Comparison of ENCODE assay signal across 15 cellular contexts in the genomic region with DNA sequence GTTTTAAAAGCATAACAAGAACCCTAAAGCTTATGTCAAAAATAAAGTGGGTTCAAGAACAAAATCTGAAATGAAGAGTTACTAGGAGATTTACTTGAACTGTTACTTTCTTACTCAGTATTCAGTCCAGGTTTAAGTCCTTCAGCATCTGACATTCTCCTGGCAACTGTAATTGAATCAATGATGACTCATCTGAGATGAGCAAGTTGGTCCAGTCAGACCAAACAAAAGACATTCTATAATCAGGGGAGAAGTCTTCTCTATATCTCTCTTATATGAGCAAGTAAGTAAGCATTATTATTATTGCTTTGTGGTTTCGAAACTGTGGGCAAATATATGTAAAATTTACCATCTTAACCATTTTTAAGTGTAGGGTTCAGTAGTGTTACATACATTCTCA. TPM values are rescaled to one million over a fixed set of nuclear protein-coding genes. Genes with fewer than 3 reads are reported as not detected.
DNase-seq lines count a peak whose midpoint lies in the region; ATAC-seq and TF ChIP-seq lines count a peak whose summit lies in the region.
"Had no signal": no experiment of that assay in that cellular context is flagged by ENCODE, and none has a peak within 500 bp of the region (broad histone marks: within the 10 kb centered on the region; RNA-seq: fewer than 3 reads in every experiment).

No MANE protein-coding gene starts in this region.

- ATAC-seq in activated CD4-positive, alpha-beta T cell treated with anti-CD3 and anti-CD28 coated beads for 36 hours: peak; percentile 51
- ATAC-seq in SK-N-SH treated with all-trans-retinoic acid at 6 μM for 48 hours: peak; percentile 99
- ATAC-seq in WTC11: no peak
- no peak for ATAC-seq in naive thymus-derived CD8-positive, alpha-beta T cell

- CTCF ChIA-PET in activated CD4-positive, alpha-beta T cell treated with anti-CD3 and anti-CD28 coated beads for 36 hours (lab: Charles Lee): interaction anchor here (0.9 kb wide), 1 partner anchor 23 kb away, joined by 4 read pairs; no protein-coding TSS in a partner anchor
- CTCF ChIA-PET in activated CD4-positive, alpha-beta T cell treated with anti-CD3 and anti-CD28 coated beads, Interleukin-2, amount 10 ng/mL, durations not matched to agents 7 days and 5 days (lab: Charles Lee): no interaction called here
- CTCF ChIA-PET in WTC11 (lab: Charles Lee): no interaction called here

- no peak overlapping the region for H3K4me3 ChIP-seq in fibroblast of pulmonary artery (replicated peaks; ENCODE audit: low read depth, low read length)
- H3K4me3 ChIP-seq: HAP-1, SJCRH30, stomach had no signal

- intact Hi-C loops in activated CD4-positive, alpha-beta T cell treated with anti-CD3 and anti-CD28 coated beads for 36 hours (cut with DNase I, micrococcal nuclease): no loop called here

- POLR2A ChIA-PET in activated CD4-positive, alpha-beta T cell treated with anti-CD3 and anti-CD28 coated beads for 36 hours (lab: Charles Lee): no interaction called here
- POLR2A ChIA-PET in activated CD4-positive, alpha-beta T cell treated with anti-CD3 and anti-CD28 coated beads, Interleukin-2, amount 10 ng/mL, durations not matched to agents 7 days and 5 days (lab: Charles Lee): no interaction called here
- POLR2A ChIA-PET in WTC11 (lab: Charles Lee): no interaction called here
- POLR2A ChIA-PET in naive thymus-derived CD8-positive, alpha-beta T cell (lab: Charles Lee): no interaction called here

- H3K36me3 Mint-ChIP-seq in activated CD4-positive, alpha-beta T cell treated with anti-CD3 and anti-CD28 coated beads for 36 hours (ENCODE audit: low read depth): peaks cover 4% of the 10 kb centered on the region
- H3K36me3 Mint-ChIP-seq in activated CD4-positive, alpha-beta T cell treated with anti-CD3 and anti-CD28 coated beads, Interleukin-2, amount 10 ng/mL, durations not matched to agents 7 days and 5 days (ENCODE audit: low read depth): no peaks in the 10 kb centered on the region
- peaks cover 16% of the 10 kb centered on the region for H3K36me3 Mint-ChIP-seq in WTC11
- no peaks in the 10 kb centered on the region for H3K36me3 Mint-ChIP-seq in T-helper 2 cell treated with Interferon-gamma antibody and Interleukin-4, amounts not matched to agents 5 μg/mL and 100 μg/mL, for 36 hours (ENCODE audit: low read depth)
- peaks cover 5 to 29% (median 15%) of the 10 kb centered on the region in 3 donors for H3K36me3 Mint-ChIP-seq in naive thymus-derived CD8-positive, alpha-beta T cell

- H3K4me1 Mint-ChIP-seq in activated CD4-positive, alpha-beta T cell treated with anti-CD3 and anti-CD28 coated beads for 36 hours: no peaks in the 10 kb centered on the region
- H3K4me1 Mint-ChIP-seq in activated CD4-positive, alpha-beta T cell treated with anti-CD3 and anti-CD28 coated beads, Interleukin-2, amount 10 ng/mL, durations not matched to agents 7 days and 5 days: no peaks in the 10 kb centered on the region
- no peaks in the 10 kb centered on the region for H3K4me1 Mint-ChIP-seq in WTC11
- no peaks in the 10 kb centered on the region for H3K4me1 Mint-ChIP-seq in T-helper 2 cell treated with Interferon-gamma antibody and Interleukin-4, amounts not matched to agents 5 μg/mL and 100 μg/mL, for 36 hours (ENCODE audit: low read depth)
- H3K4me1 Mint-ChIP-seq in naive thymus-derived CD8-positive, alpha-beta T cell: no peaks in the 10 kb centered on the region

- peaks cover 3% of the 10 kb centered on the region for H3K27me3 Mint-ChIP-seq in activated CD4-positive, alpha-beta T cell treated with anti-CD3 and anti-CD28 coated beads for 36 hours
- peaks cover 2% of the 10 kb centered on the region for H3K27me3 Mint-ChIP-seq in activated CD4-positive, alpha-beta T cell treated with anti-CD3 and anti-CD28 coated beads, Interleukin-2, amount 10 ng/mL, durations not matched to agents 7 days and 5 days
- H3K27me3 Mint-ChIP-seq in WTC11 (ENCODE audit: low read depth): no peaks in the 10 kb centered on the region
- H3K27me3 Mint-ChIP-seq in T-helper 2 cell treated with Interferon-gamma antibody and Interleukin-4, amounts not matched to agents 5 μg/mL and 100 μg/mL, for 36 hours (ENCODE audit: low read depth): no peaks in the 10 kb centered on the region
- peaks cover 0 to 10% (median 2%) of the 10 kb centered on the region in 5 donors for H3K27me3 Mint-ChIP-seq in naive thymus-derived CD8-positive, alpha-beta T cell

- no peaks in the 10 kb centered on the region for H3K9me3 Mint-ChIP-seq in activated CD4-positive, alpha-beta T cell treated with anti-CD3 and anti-CD28 coated beads for 36 hours (ENCODE audit: low read depth)
- no peaks in the 10 kb centered on the region for H3K9me3 Mint-ChIP-seq in activated CD4-positive, alpha-beta T cell treated with anti-CD3 and anti-CD28 coated beads, Interleukin-2, amount 10 ng/mL, durations not matched to agents 7 days and 5 days
- H3K9me3 Mint-ChIP-seq in WTC11: peaks cover 25% of the 10 kb centered on the region
- no peaks in the 10 kb centered on the region for H3K9me3 Mint-ChIP-seq in T-helper 2 cell treated with Interferon-gamma antibody and Interleukin-4, amounts not matched to agents 5 μg/mL and 100 μg/mL, for 36 hours
- peaks cover 0 to 8% (median 0%) of the 10 kb centered on the region in 9 donors for H3K9me3 Mint-ChIP-seq in naive thymus-derived CD8-positive, alpha-beta T cell

- no peak overlapping the region for H3K4me3 Mint-ChIP-seq in activated CD4-positive, alpha-beta T cell treated with anti-CD3 and anti-CD28 coated beads for 36 hours
- H3K4me3 Mint-ChIP-seq in activated CD4-positive, alpha-beta T cell treated with anti-CD3 and anti-CD28 coated beads, Interleukin-2, amount 10 ng/mL, durations not matched to agents 7 days and 5 days: no peak overlapping the region
- no peak overlapping the region for H3K4me3 Mint-ChIP-seq in WTC11
- H3K4me3 Mint-ChIP-seq in T-helper 2 cell treated with Interferon-gamma antibody and Interleukin-4, amounts not matched to agents 5 μg/mL and 100 μg/mL, for 36 hours: no peak overlapping the region
- H3K4me3 Mint-ChIP-seq in naive thymus-derived CD8-positive, alpha-beta T cell: no peak overlapping the region

- TF ChIP-seq CTCF in fibroblast of pulmonary artery (IDR thresholded peaks at IDR 0.05; ENCODE audit: low read length, missing control alignments) (no peak), WTC11 (IDR thresholded peaks at IDR 0.05) (no peak)

- DNase-seq in activated CD4-positive, alpha-beta T cell treated with anti-CD3 and anti-CD28 coated beads for 36 hours: no peak
- no peak for DNase-seq in activated CD4-positive, alpha-beta T cell treated with anti-CD3 and anti-CD28 coated beads, Interleukin-2, amount 10 ng/mL, durations not matched to agents 7 days and 5 days
- peak; percentile 30 for DNase-seq in fibroblast of pulmonary artery (ENCODE audit: low read depth)
- peak; percentile 23 for DNase-seq in stromal cell of bone marrow (ENCODE audit: low read depth)
- DNase-seq in WTC11 (ENCODE audit: low spot score): no peak
- DNase-seq in T-helper 2 cell treated with Interferon-gamma antibody and Interleukin-4, amounts not matched to agents 5 μg/mL and 100 μg/mL, for 36 hours (ENCODE audit: low spot score): no peak
- DNase-seq in naive thymus-derived CD8-positive, alpha-beta T cell: no peak
- DNase-seq: activated gamma-delta T cell treated with Interleukin-2 at 50 U/mL for 16 hours; central memory CD4-positive, alpha-beta T cell; NCI-H2107; SJCRH30; small intestine; stomach had no signal

- no peak overlapping the region for H3K27ac Mint-ChIP-seq in activated CD4-positive, alpha-beta T cell treated with anti-CD3 and anti-CD28 coated beads for 36 hours
- no peak overlapping the region for H3K27ac Mint-ChIP-seq in activated CD4-positive, alpha-beta T cell treated with anti-CD3 and anti-CD28 coated beads, Interleukin-2, amount 10 ng/mL, durations not matched to agents 7 days and 5 days
- H3K27ac Mint-ChIP-seq in WTC11: no peak overlapping the region
- H3K27ac Mint-ChIP-seq in T-helper 2 cell treated with Interferon-gamma antibody and Interleukin-4, amounts not matched to agents 5 μg/mL and 100 μg/mL, for 36 hours: no peak overlapping the region
- H3K27ac Mint-ChIP-seq in naive thymus-derived CD8-positive, alpha-beta T cell: no peak overlapping the region

TF ChIP-seq in SK-N-SH treated with all-trans-retinoic acid at 6 μM for 48 hours, 23 proteins besides CTCF, POLR2A, EP300 and RAD21 (continues in another document):
- peak; percentile 25; the same call in 1 of the 2 replicates for TF ChIP-seq ISL1 (CRISPR knock-in tag; IDR thresholded peaks at IDR 0.05)
- TF ChIP-seq GLIS3 (CRISPR knock-in tag; IDR thresholded peaks at IDR 0.05): no peak

TF ChIP-seq in WTC11, 78 proteins besides CTCF, POLR2A, EP300 and RAD21 (continues in another document):
- TF ChIP-seq ATF1 (CRISPR knock-in tag; IDR thresholded peaks at IDR 0.05): no peak
- TF ChIP-seq, protein P1, sequence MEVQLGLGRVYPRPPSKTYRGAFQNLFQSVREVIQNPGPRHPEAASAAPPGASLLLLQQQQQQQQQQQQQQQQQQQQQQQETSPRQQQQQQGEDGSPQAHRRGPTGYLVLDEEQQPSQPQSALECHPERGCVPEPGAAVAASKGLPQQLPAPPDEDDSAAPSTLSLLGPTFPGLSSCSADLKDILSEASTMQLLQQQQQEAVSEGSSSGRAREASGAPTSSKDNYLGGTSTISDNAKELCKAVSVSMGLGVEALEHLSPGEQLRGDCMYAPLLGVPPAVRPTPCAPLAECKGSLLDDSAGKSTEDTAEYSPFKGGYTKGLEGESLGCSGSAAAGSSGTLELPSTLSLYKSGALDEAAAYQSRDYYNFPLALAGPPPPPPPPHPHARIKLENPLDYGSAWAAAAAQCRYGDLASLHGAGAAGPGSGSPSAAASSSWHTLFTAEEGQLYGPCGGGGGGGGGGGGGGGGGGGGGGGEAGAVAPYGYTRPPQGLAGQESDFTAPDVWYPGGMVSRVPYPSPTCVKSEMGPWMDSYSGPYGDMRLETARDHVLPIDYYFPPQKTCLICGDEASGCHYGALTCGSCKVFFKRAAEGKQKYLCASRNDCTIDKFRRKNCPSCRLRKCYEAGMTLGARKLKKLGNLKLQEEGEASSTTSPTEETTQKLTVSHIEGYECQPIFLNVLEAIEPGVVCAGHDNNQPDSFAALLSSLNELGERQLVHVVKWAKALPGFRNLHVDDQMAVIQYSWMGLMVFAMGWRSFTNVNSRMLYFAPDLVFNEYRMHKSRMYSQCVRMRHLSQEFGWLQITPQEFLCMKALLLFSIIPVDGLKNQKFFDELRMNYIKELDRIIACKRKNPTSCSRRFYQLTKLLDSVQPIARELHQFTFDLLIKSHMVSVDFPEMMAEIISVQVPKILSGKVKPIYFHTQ (CRISPR knock-in tag; IDR thresholded peaks at IDR 0.05): no peak
- TF ChIP-seq TEAD1 (CRISPR knock-in tag; IDR thresholded peaks at IDR 0.05): no peak
- no peak for TF ChIP-seq ZNF423 (CRISPR knock-in tag; IDR thresholded peaks at IDR 0.05)
- no peak for TF ChIP-seq NFYB (CRISPR knock-in tag; conservative IDR thresholded peaks at IDR 0.05; ENCODE audit: low read depth)
- no peak for TF ChIP-seq EMX1 (CRISPR knock-in tag; IDR thresholded peaks at IDR 0.05)

RNA-seq across cellular contexts. Expression of gene MAP9, which starts 34.6 kb away (rescaled TPM):
- 1 to 10 TPM; 8.0 to 8.1 TPM for total RNA-seq in activated CD4-positive, alpha-beta T cell treated with anti-CD3 and anti-CD28 coated beads for 36 hours
- 1 to 10 TPM; 3.1 to 4.2 TPM for total RNA-seq in activated CD4-positive, alpha-beta T cell treated with anti-CD3 and anti-CD28 coated beads, Interleukin-2, amount 10 ng/mL, durations not matched to agents 7 days and 5 days
- total RNA-seq in WTC11 (2021): 13.5 to 19.0 TPM (median 16.5 TPM) in 3 replicates
- 10 to 100 TPM in 1 of 2 experiments, 1 to 10 TPM in 1; 8.8 to 11.2 TPM for total RNA-seq in naive thymus-derived CD8-positive, alpha-beta T cell
- 1 to 10 TPM; 4.3 to 7.9 (median 5.5) TPM for polyA plus RNA-seq in naive thymus-derived CD8-positive, alpha-beta T cell

Comparison
In these comparisons a context has a peak if more than half of its experiments do, and no peak if none do; other contexts are left out.
1. ATAC-seq: peak in activated CD4-positive, alpha-beta T cell treated with anti-CD3 and anti-CD28 coated beads for 36 hours (single experiment) and SK-N-SH treated with all-trans-retinoic acid at 6 μM for 48 hours (single experiment); none in WTC11 (single experiment) and naive thymus-derived CD8-positive, alpha-beta T cell (0 of 2).
2. DNase-seq: peak in fibroblast of pulmonary artery (single experiment) and stromal cell of bone marrow (single experiment); none in activated CD4-positive, alpha-beta T cell treated with anti-CD3 and anti-CD28 coated beads for 36 hours (single experiment), activated CD4-positive, alpha-beta T cell treated with anti-CD3 and anti-CD28 coated beads, Interleukin-2, amount 10 ng/mL, durations not matched to agents 7 days and 5 days (single experiment), WTC11 (single experiment), T-helper 2 cell treated with Interferon-gamma antibody and Interleukin-4, amounts not matched to agents 5 μg/mL and 100 μg/mL, for 36 hours (single experiment) and naive thymus-derived CD8-positive, alpha-beta T cell (0 of 10).